22 cellular contexts compared by ENCODE assay signal in genomic region chrY:13019481-13019880, GRCh38.
DNase-seq lines count a peak whose midpoint lies in the region; ATAC-seq and TF ChIP-seq lines count a peak whose summit lies in the region.
"Had no signal": no experiment of that assay in that cellular context is flagged by ENCODE, and none has a peak within 500 bp of the region (broad histone marks: within the 10 kb centered on the region; RNA-seq: fewer than 3 reads in every experiment).

No MANE protein-coding gene starts in this region.

- H3K9me3 ChIP-seq in GM23248 (ENCODE audit: low read depth), result no peaks in the 10 kb centered on the region
- H3K9me3 ChIP-seq: BLaER1 had no signal

- no peaks in the 10 kb centered on the region for H3K9me2 ChIP-seq in GM23248 (ENCODE audit: insufficient read depth)

- no peak overlapping the region for H3K4me2 ChIP-seq in GM23248 (ENCODE audit: unreplicated experiment)
- H3K4me2 ChIP-seq: BLaER1 had no signal

- no peak overlapping the region for H2AFZ ChIP-seq in GM23248

- ATAC-seq in GM18502 (IDR thresholded peaks at IDR 0.05; ENCODE audit: poor library complexity, unreplicated experiment), result no peak
- ATAC-seq in HG03196 (IDR thresholded peaks at IDR 0.05; ENCODE audit: unreplicated experiment), result no peak
- ATAC-seq: HepG2, PC-3, Right ventricle myocardium inferior, T-cell had no signal

- H4K20me1 ChIP-seq in GM23248 (ENCODE audit: insufficient read depth), result no peaks in the 10 kb centered on the region
- H4K20me1 ChIP-seq: BLaER1 had no signal

- 2 to 7% methylated on average over 3 of the region's 3 CpGs for WGBS in GM23248 (ENCODE audit: low coverage in 1 of 2, low lambda C conversion rate in 2 of 2, missing lambda C conversion rate in 2 of 2), 2 experiments

- DNase-seq in EH (ENCODE audit: low read depth) (peak; percentile 84), GM23248 (peak; percentile 28), HS-5 (ENCODE audit: low read depth) (peak; percentile 40), foreskin fibroblast (peak; percentile 5 to 25), NCI-H2107 treated with DMSO at 0.1 percent for 48 hours (lab: John Stamatoyannopoulos, UW; ENCODE audit: unreplicated experiment) (no peak)
- DNase-seq: CD4-positive, CD25-positive, alpha-beta regulatory T cell; DMS153; H7; Karpas-422; NCI-H1092 treated with DMSO at 0.1 percent for 48 hours; NCI-H1436; NCI-H187; NCI-H446; NCI-H524 treated with DMSO at 0.1 percent for 48 hours; NCI-H774; PC-3; T-cell had no signal

- H3K4me3 ChIP-seq in GM23248 (no peak overlapping the region), foreskin fibroblast (ENCODE audit: low read depth in 1 of 2, low read length in 2 of 2) (no peak overlapping the region)
- H3K4me3 ChIP-seq: BLaER1 had no signal

- no peak overlapping the region for H3K9ac ChIP-seq in GM23248
- H3K9ac ChIP-seq: BLaER1 had no signal

- no peak overlapping the region for H3K27ac ChIP-seq in GM23248
- H3K27ac ChIP-seq: BLaER1 had no signal

- no peaks in the 10 kb centered on the region for H3F3A ChIP-seq in GM23248 (ENCODE audit: insufficient read depth)

- H3K27me3 ChIP-seq in GM23248 (replicated peaks; ENCODE audit: insufficient read depth), result no peaks in the 10 kb centered on the region
- H3K27me3 ChIP-seq: BLaER1 had no signal

- in situ Hi-C loops in GM23248 (cut with MboI), result no loop called here

- no peaks in the 10 kb centered on the region for H3K4me1 ChIP-seq in GM23248 (ENCODE audit: insufficient read depth)
- H3K4me1 ChIP-seq: BLaER1 had no signal

- no peaks in the 10 kb centered on the region for H3K36me3 ChIP-seq in GM23248 (ENCODE audit: low read depth)
- H3K36me3 ChIP-seq: BLaER1 had no signal

- no peak for TF ChIP-seq CTCF in foreskin fibroblast (IDR thresholded peaks at IDR 0.05; ENCODE audit: low read depth, low read length)

- no peaks in the 10 kb centered on the region for H3K79me2 ChIP-seq in GM23248 (ENCODE audit: insufficient read depth)
